Comparison of ENCODE assay signal across 8 cellular contexts in genomic region chr15:84980196-84981053, GRCh38. TPM values are rescaled to one million over a fixed set of nuclear protein-coding genes. Genes with fewer than 3 reads are reported as not detected.
A peak's percentile ranks its signal among the peaks of the same experiment; 100 is the strongest.
DNase-seq lines count a peak whose midpoint lies in the region; ATAC-seq lines count a peak whose summit lies in the region.

No MANE protein-coding gene starts in this region.

- DNase-seq in CD8-positive, alpha-beta memory T cell, result peak; percentile 86 to 93 (median 92)
- DNase-seq in NCI-H82 treated with DMSO at 0.1 percent for 48 hours (lab: John Stamatoyannopoulos, UW; ENCODE audit: unreplicated experiment), result peak; percentile 73
- DNase-seq in activated CD8-positive, alpha-beta memory T cell treated with anti-CD3 and anti-CD28 coated beads for 4 hours (ENCODE audit: low read depth in 2 of 2), result peak; percentile 74 to 76
- peak in 2 of 3 experiments; percentile 84 to 85 for DNase-seq in effector memory CD8-positive, alpha-beta T cell
- DNase-seq in mesendoderm, result peak; percentile 93
- peak; percentile 80 for DNase-seq in stimulated activated CD8-positive, alpha-beta memory T cell treated with anti-CD3 and anti-CD28 coated beads, Interleukin-12 subunit alpha, Interleukin-12 subunit beta, amount 100 ng/mL, for 4 hours (ENCODE audit: low read depth)

- no peaks in the 10 kb centered on the region for H3K36me3 ChIP-seq in CD8-positive, alpha-beta memory T cell (ENCODE audit: insufficient read depth, low read length)
- no peaks in the 10 kb centered on the region for H3K36me3 ChIP-seq in mesendoderm (ENCODE audit: control insufficient read depth, insufficient read depth, low read length)

- H4K8ac ChIP-seq in mesendoderm (ENCODE audit: low read depth, low read length), result no peak overlapping the region

- peak overlapping the region; percentile 97 for H3K4me3 ChIP-seq in CD8-positive, alpha-beta memory T cell (ENCODE audit: low read length)
- peak overlapping the region; percentile 4 for H3K4me3 ChIP-seq in mesendoderm (ENCODE audit: low read length)

- peaks cover 0 to 9% (median 0%) of the 10 kb centered on the region in 3 donors for H3K36me3 Mint-ChIP-seq in CD8-positive, alpha-beta memory T cell
- peaks cover 33% of the 10 kb centered on the region for H3K36me3 Mint-ChIP-seq in effector memory CD8-positive, alpha-beta T cell (ENCODE audit: insufficient read depth)

- H3K79me1 ChIP-seq in mesendoderm (ENCODE audit: low read length), result peaks cover 2% of the 10 kb centered on the region

- ATAC-seq in GM19455 (IDR thresholded peaks at IDR 0.05; ENCODE audit: unreplicated experiment), result peak; percentile 63
- peak; percentile 37 for ATAC-seq in HG03575 (IDR thresholded peaks at IDR 0.05; ENCODE audit: extremely low read depth, insufficient number of reproducible peaks, low FRiP score, unreplicated experiment)
- peak; percentile 68 for ATAC-seq in effector memory CD8-positive, alpha-beta T cell (replicated peaks)

- no peak overlapping the region for H2BK120ac ChIP-seq in mesendoderm (ENCODE audit: low read depth, low read length)

- no CpG with 5 or more reads among the region's 66 CpGs for WGBS in mesendoderm (ENCODE audit: extremely low coverage, insufficient coverage, low lambda C conversion rate)

- peak overlapping the region; percentile 47 for H3K4me2 ChIP-seq in mesendoderm (ENCODE audit: low read length)

- no peak overlapping the region for H4K5ac ChIP-seq in mesendoderm (ENCODE audit: low read length)

- H3K4ac ChIP-seq in mesendoderm (ENCODE audit: low read depth, low read length), result peak overlapping the region; percentile 88

- no peaks in the 10 kb centered on the region for H3K27me3 ChIP-seq in CD8-positive, alpha-beta memory T cell (ENCODE audit: insufficient read depth, low read length, poor library complexity, severe bottlenecking)
- H3K27me3 ChIP-seq in mesendoderm (ENCODE audit: insufficient read depth, low read length, poor library complexity), result peaks cover 5% of the 10 kb centered on the region

- peak overlapping the region; percentile 54 for H3K9ac ChIP-seq in mesendoderm (ENCODE audit: low read length)

- H3K79me2 ChIP-seq in mesendoderm (ENCODE audit: control insufficient read depth, insufficient read depth, low read length), result peaks cover 1% of the 10 kb centered on the region

- no peak overlapping the region for H3K23ac ChIP-seq in mesendoderm (ENCODE audit: low read length)

- H3K4me1 Mint-ChIP-seq in CD8-positive, alpha-beta memory T cell, result peaks cover 30 to 37% (median 37%) of the 10 kb centered on the region in 3 donors
- peaks cover 14 to 27% of the 10 kb centered on the region in 2 donors for H3K4me1 Mint-ChIP-seq in effector memory CD8-positive, alpha-beta T cell (ENCODE audit: low read depth in 2 of 2)

- no peaks in the 10 kb centered on the region for H3K9me3 Mint-ChIP-seq in CD8-positive, alpha-beta memory T cell
- no peaks in the 10 kb centered on the region for H3K9me3 Mint-ChIP-seq in effector memory CD8-positive, alpha-beta T cell

- H3K18ac ChIP-seq in mesendoderm (ENCODE audit: low read length), result peak overlapping the region; percentile 85

- peak overlapping the region; percentile 91 to 98 (median 94) for H3K4me3 Mint-ChIP-seq in CD8-positive, alpha-beta memory T cell
- H3K4me3 Mint-ChIP-seq in effector memory CD8-positive, alpha-beta T cell, result peak overlapping the region; percentile 91 to 92

- no peaks in the 10 kb centered on the region for H3K9me3 ChIP-seq in CD8-positive, alpha-beta memory T cell (ENCODE audit: low read length)

- H2BK15ac ChIP-seq in mesendoderm (replicated peaks; ENCODE audit: low read depth), result no peak overlapping the region

- peaks cover 22% of the 10 kb centered on the region for H3K4me1 ChIP-seq in CD8-positive, alpha-beta memory T cell (ENCODE audit: insufficient read depth, low read length)
- peaks cover 5% of the 10 kb centered on the region for H3K4me1 ChIP-seq in mesendoderm (ENCODE audit: control insufficient read depth, low read depth, low read length)

- peak overlapping the region; percentile 94 to 99 (median 96) for H3K27ac Mint-ChIP-seq in CD8-positive, alpha-beta memory T cell
- H3K27ac Mint-ChIP-seq in effector memory CD8-positive, alpha-beta T cell, result peak overlapping the region; percentile 92 to 95

- H2BK5ac ChIP-seq in mesendoderm (ENCODE audit: low read length), result no peak overlapping the region

- CTCF ChIA-PET in CD8-positive, alpha-beta memory T cell (lab: Charles Lee), result interaction anchor here (0.8 to 1.9 kb wide), 8 partner anchors 9 to 410 kb away, joined by 3 to 7 read pairs (median 3); no protein-coding TSS in a partner anchor

- peaks cover under 1 to 5% of the 10 kb centered on the region in 2 donors for H3K27me3 Mint-ChIP-seq in CD8-positive, alpha-beta memory T cell
- H3K27me3 Mint-ChIP-seq in effector memory CD8-positive, alpha-beta T cell, result no peaks in the 10 kb centered on the region

- peak overlapping the region; percentile 83 for H3K27ac ChIP-seq in CD8-positive, alpha-beta memory T cell (ENCODE audit: low read depth, low read length)
- peak overlapping the region; percentile 68 for H3K27ac ChIP-seq in mesendoderm (ENCODE audit: low read depth, low read length)

- no peak overlapping the region for H2AK5ac ChIP-seq in mesendoderm (ENCODE audit: low read length)

- H3K56ac ChIP-seq in mesendoderm (ENCODE audit: low read length), result peak overlapping the region; percentile 78

- POLR2A ChIA-PET in CD8-positive, alpha-beta memory T cell (lab: Charles Lee), result interaction anchor here (0.5 to 1.3 kb wide), 10 partner anchors 17 to 567 kb away, joined by 3 to 5 read pairs (median 3); partner anchors contain the start of genes NMB, SEC11A and WDR73

RNA-seq across cellular contexts. Expression of gene PDE8A, which starts 1.2 kb away (rescaled TPM):
- 10 to 100 TPM; 14.3 to 17.6 TPM for total RNA-seq in CD8-positive, alpha-beta memory T cell
- 4.4 TPM for polyA plus RNA-seq in CD8-positive, alpha-beta memory T cell
- polyA plus RNA-seq in mesendoderm (2013, experiment 1 of 2), result 2.6 TPM
- 2.6 TPM for polyA plus RNA-seq in mesendoderm (2013, experiment 2 of 2)

Comparison
In these comparisons a context has a peak if more than half of its experiments do, and no peak if none do; other contexts are left out.
1. Peak in every context shown above with its lines: DNase-seq, ATAC-seq, H3K4me3 ChIP-seq and H3K27ac ChIP-seq.